In the genomic region with DNA sequence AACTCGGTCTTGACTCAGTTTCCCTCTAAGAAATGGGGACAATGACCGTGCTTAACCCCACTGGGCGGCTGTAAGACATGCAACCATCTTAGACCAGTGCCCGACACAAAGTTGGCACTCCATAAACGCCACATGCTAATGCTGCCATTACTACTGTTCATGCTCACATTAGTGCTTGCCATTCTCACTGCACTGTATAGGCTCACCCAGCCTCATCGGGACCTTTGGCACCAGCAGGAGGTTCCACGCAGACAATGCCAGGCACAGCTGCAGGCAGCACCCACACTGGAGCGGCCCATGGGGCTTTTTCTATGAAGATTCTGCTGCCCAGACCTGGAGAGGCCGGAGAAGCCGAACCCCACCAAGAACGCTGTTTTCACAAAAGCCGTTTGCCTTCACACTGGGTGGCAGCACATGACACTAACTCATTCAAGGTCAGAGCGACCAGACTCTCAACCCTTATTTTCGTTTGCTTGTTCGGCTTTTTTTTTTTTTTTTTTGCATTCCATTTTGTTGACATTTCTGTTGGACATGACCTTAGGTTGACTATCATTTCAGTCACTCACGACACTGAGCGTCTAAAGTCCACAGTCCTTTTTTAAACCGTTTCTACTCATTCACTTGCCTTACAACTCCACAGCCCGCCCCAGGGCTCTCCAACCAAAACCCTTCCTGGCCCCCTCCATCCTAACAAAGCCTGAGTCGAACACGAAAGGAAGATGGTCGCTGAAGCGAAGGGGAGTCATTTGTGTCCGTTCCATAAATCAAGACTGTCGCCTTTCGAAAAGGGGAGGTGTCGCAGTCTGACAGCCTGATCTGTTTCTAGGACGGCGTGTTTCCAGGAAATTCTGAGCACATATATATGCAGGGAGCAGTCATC, we compare ENCODE assay signal across 18 cellular contexts.
DNase-seq lines count a peak whose midpoint lies in the region; ATAC-seq, FAIRE-seq and TF ChIP-seq lines count a peak whose summit lies in the region.
"Had no signal": no experiment of that assay in that cellular context is flagged by ENCODE, and none has a peak within 500 bp of the region (broad histone marks: within the 10 kb centered on the region; RNA-seq: fewer than 3 reads in every experiment).

No MANE protein-coding gene starts in this region.

- peaks cover 3% of the 10 kb centered on the region; the same call in 1 of the 3 replicates for H3K4me1 Mint-ChIP-seq in GM23338
- no peaks in the 10 kb centered on the region for H3K4me1 Mint-ChIP-seq in activated CD8-positive, alpha-beta T cell treated with anti-CD3 and anti-CD28 coated beads for 36 hours (ENCODE audit: low read depth)
- H3K4me1 Mint-ChIP-seq: B cell had no signal

- H3K4me3 ChIP-seq in GM23338: no peak overlapping the region
- H3K4me3 ChIP-seq in K562: 0 out of 2 replicates have a peak overlapping the region, but pooled peaks have one; percentile 12
- H3K4me3 ChIP-seq in HepG2 (replicated peaks in 1 of 3; ENCODE audit: insufficient read depth in 1 of 3, low read depth in 2 of 3, low read length in 3 of 3): peak overlapping the region; percentile 47 to 81 (median 55); a peak in 5 of 6 replicates
- peak overlapping the region; percentile 34 for H3K4me3 ChIP-seq in rectal smooth muscle tissue (ENCODE audit: low read length)
- no peak overlapping the region for H3K4me3 ChIP-seq in Karpas-422 (ENCODE audit: low read length)
- H3K4me3 ChIP-seq: lung, neural progenitor cell had no signal

- H3K9ac ChIP-seq in K562 (ENCODE audit: insufficient read depth in 1 of 2, low read depth in 2 of 2, low read length in 2 of 2): no peak overlapping the region
- peak overlapping the region; percentile 75 for H3K9ac ChIP-seq in HepG2 (ENCODE audit: insufficient read depth, low read depth, low read length)
- H3K9ac ChIP-seq in rectal smooth muscle tissue (ENCODE audit: low read length): no peak overlapping the region
- no peak overlapping the region for H3K9ac ChIP-seq in Karpas-422 (ENCODE audit: low read length)
- H3K9ac ChIP-seq: neural progenitor cell had no signal

- no peak for TF ChIP-seq EP300 in K562 (IDR thresholded peaks at IDR 0.05; ENCODE audit: low read length)
- TF ChIP-seq EP300 in HepG2 (IDR thresholded peaks at IDR 0.05; ENCODE audit: low read depth in 2 of 2, low read length in 2 of 2): peak; percentile 58 to 87; a peak in 3 of 4 replicates
- peak; percentile 73; the same call in 1 of the 2 replicates for TF ChIP-seq EP300 in HepG2 (CRISPR knock-in tag; IDR thresholded peaks at IDR 0.05; ENCODE audit: borderline replicate concordance)

- TF ChIP-seq CTCF in GM23338 (conservative IDR thresholded peaks at IDR 0.05; ENCODE audit: low read depth in 2 of 2) (0 out of 4 replicates have a peak, but pooled peaks of 1 of the 2 experiments have one; percentile 8), K562 (IDR thresholded peaks at IDR 0.05 in 2 of 3, conservative IDR thresholded peaks at IDR 0.05 in 1 of 3; ENCODE audit: insufficient read depth in 2 of 3, low read depth in 1 of 3, low read length in 3 of 3) (peak in 1 of 3 experiments; percentile 21; a peak in 2 of 6 replicates), HepG2 (CRISPR knock-in tag; IDR thresholded peaks at IDR 0.05) (peak; percentile 74)
- TF ChIP-seq CTCF in activated CD8-positive, alpha-beta T cell treated with anti-CD3 and anti-CD28 coated beads for 36 hours (IDR thresholded peaks at IDR 0.05): no peak

- in situ Hi-C loops in K562 (cut with MboI): no loop called here
- in situ Hi-C loops in HepG2 (cut with HindIII; ENCODE audit: extremely low pct_ligation_motif_present, low pct_unique_long_range_greater_than_20kb): loop anchor here (5.0 kb wide), 1 partner anchor 101 kb away; no protein-coding TSS in a partner anchor

- DNase-seq in GM23338 (ENCODE audit: low spot score) (no peak), K562 (ENCODE audit: extremely low read depth in 1 of 4, low spot score in 3 of 4) (peak in 1 of 4 experiments; percentile 53), HepG2 (ENCODE audit: low spot score) (peak; percentile 98), Karpas-422 (no peak), NCI-H2081 treated with DMSO at 0.1 percent for 48 hours (lab: John Stamatoyannopoulos, UW) (no peak), middle frontal gyrus (ENCODE audit: extremely low spot score, low spot score) (no peak)
- DNase-seq in activated CD8-positive, alpha-beta T cell treated with anti-CD3 and anti-CD28 coated beads for 36 hours: no peak
- DNase-seq: activated effector memory CD4-positive, alpha-beta T cell treated with Interleukin-2 at 50 U/mL for 16 hours; NCI-H1092; stimulated activated CD4-positive, alpha-beta T cell treated with anti-CD3 and anti-CD28 coated beads, Interleukin-4, amount 100 ng/mL, for 1 hour had no signal

- BruUV-seq in K562 (replicated peaks; lab: Mats Ljungman, UMichigan): no TSS peak
- TSS peak; percentile 99 for BruUV-seq in HepG2 (replicated peaks; lab: Mats Ljungman, UMichigan)

- no peaks in the 10 kb centered on the region for H3K9me1 ChIP-seq in K562 (ENCODE audit: control insufficient read depth, insufficient read depth, low read length)

- 2% methylated on average over 28 of the region's 29 CpGs for WGBS in K562 (ENCODE audit: insufficient coverage, low coverage, missing lambda C conversion rate)
- 13% methylated on average over 25 of the region's 29 CpGs for WGBS in HepG2 (ENCODE audit: low lambda C conversion rate)

- H3K9me3 ChIP-seq in K562 (replicated peaks; ENCODE audit: control insufficient read depth, insufficient read depth, low read depth, low read length): no peaks in the 10 kb centered on the region
- peaks cover 6% of the 10 kb centered on the region for H3K9me3 ChIP-seq in HepG2 (ENCODE audit: low read length)
- peaks cover 2% of the 10 kb centered on the region; the same call in 1 of the 2 replicates for H3K9me3 ChIP-seq in Karpas-422 (ENCODE audit: low read length)

- TF ChIP-seq POLR2A in K562 (conservative IDR thresholded peaks at IDR 0.05) (no peak), HepG2 (IDR thresholded peaks at IDR 0.05; ENCODE audit: insufficient read depth in 1 of 2, low read depth in 2 of 2, low read length in 2 of 2) (peak; percentile 56 to 63)

- H3K4me1 ChIP-seq in GM23338 (ENCODE audit: insufficient read depth) (no peaks in the 10 kb centered on the region), K562 (replicated peaks in 1 of 2; ENCODE audit: control insufficient read depth in 2 of 2, insufficient read depth in 2 of 2, low read length in 2 of 2) (peaks cover 0 to 3% of the 10 kb centered on the region in 2 experiments; a peak in 2 of 5 replicates), HepG2 (ENCODE audit: insufficient read depth, low read length) (peaks cover 47% of the 10 kb centered on the region), rectal smooth muscle tissue (ENCODE audit: control insufficient read depth, insufficient read depth, low read length) (no peaks in the 10 kb centered on the region), Karpas-422 (ENCODE audit: low read length) (no peaks in the 10 kb centered on the region)
- H3K4me1 ChIP-seq: neural progenitor cell had no signal

- H3K4me2 ChIP-seq in GM23338: no peak overlapping the region
- H3K4me2 ChIP-seq in K562 (ENCODE audit: insufficient read depth, low read length): peak overlapping the region; percentile 60
- peak overlapping the region; percentile 97 for H3K4me2 ChIP-seq in HepG2 (ENCODE audit: low read depth, low read length)
- H3K4me2 ChIP-seq in Karpas-422 (ENCODE audit: low read depth, low read length, poor library complexity, severe bottlenecking): no peak overlapping the region
- H3K4me2 ChIP-seq: neural progenitor cell had no signal

- peaks cover 11% of the 10 kb centered on the region for H3K27me3 Mint-ChIP-seq in GM23338 (ENCODE audit: insufficient read depth, low read depth, poor library complexity)
- peaks cover 17% of the 10 kb centered on the region for H3K27me3 Mint-ChIP-seq in activated CD8-positive, alpha-beta T cell treated with anti-CD3 and anti-CD28 coated beads for 36 hours

- H3K79me2 ChIP-seq in GM23338 (replicated peaks; ENCODE audit: insufficient read depth) (no peaks in the 10 kb centered on the region), K562 (ENCODE audit: control insufficient read depth, insufficient read depth, low read length) (no peaks in the 10 kb centered on the region), HepG2 (ENCODE audit: insufficient read depth, low read length) (peaks cover 7% of the 10 kb centered on the region), Karpas-422 (ENCODE audit: low read length) (no peaks in the 10 kb centered on the region)

- no peaks in the 10 kb centered on the region for H4K20me1 ChIP-seq in GM23338 (replicated peaks; ENCODE audit: insufficient read depth)
- no peaks in the 10 kb centered on the region for H4K20me1 ChIP-seq in K562 (replicated peaks; ENCODE audit: control insufficient read depth, insufficient read depth, low read length)
- no peaks in the 10 kb centered on the region for H4K20me1 ChIP-seq in HepG2 (ENCODE audit: insufficient read depth, low read length)
- H4K20me1 ChIP-seq in Karpas-422 (ENCODE audit: insufficient read depth, low read depth, low read length): no peaks in the 10 kb centered on the region

- no peak overlapping the region for H3K27ac Mint-ChIP-seq in GM23338
- H3K27ac Mint-ChIP-seq in activated CD8-positive, alpha-beta T cell treated with anti-CD3 and anti-CD28 coated beads for 36 hours: no peak overlapping the region
- H3K27ac Mint-ChIP-seq: B cell; T-helper 1 cell treated with Interleukin-12 subunit alpha and Interleukin-12 subunit beta and Interleukin-4 antibody, amounts not matched to agents 30 μg/mL and 1 μg/mL, for 36 hours; WTC11 had no signal

- H3K27me3 ChIP-seq in GM23338 (ENCODE audit: insufficient read depth): no peaks in the 10 kb centered on the region
- peaks cover 26 to 65% of the 10 kb centered on the region in 2 experiments; a peak in 4 of 5 replicates for H3K27me3 ChIP-seq in K562 (ENCODE audit: control insufficient read depth in 2 of 2, insufficient read depth in 2 of 2, low read length in 2 of 2)
- H3K27me3 ChIP-seq in HepG2 (ENCODE audit: control insufficient read depth in 1 of 2, insufficient read depth in 2 of 2, low read length in 2 of 2): no peaks in the 10 kb centered on the region
- no peaks in the 10 kb centered on the region for H3K27me3 ChIP-seq in rectal smooth muscle tissue (ENCODE audit: control insufficient read depth, insufficient read depth, low read length)
- H3K27me3 ChIP-seq in Karpas-422 (ENCODE audit: low read length): no peaks in the 10 kb centered on the region
- H3K27me3 ChIP-seq: neural progenitor cell had no signal

- FAIRE-seq in K562 (lab: Jason Lieb, UNC) (peak; percentile 23), HepG2 (lab: Jason Lieb, UNC) (peak; percentile 74)
- FAIRE-seq: frontal cortex had no signal

- no peak for TF ChIP-seq RAD21 in K562 (CRISPR knock-in tag; conservative IDR thresholded peaks at IDR 0.05 in 1 of 2, IDR thresholded peaks at IDR 0.05 in 1 of 2)
- no peak for TF ChIP-seq RAD21 in HepG2 (CRISPR knock-in tag; IDR thresholded peaks at IDR 0.05)

- 0 out of 3 replicates have a peak, but pooled peaks cover 2% of the 10 kb centered on the region for H3K36me3 Mint-ChIP-seq in GM23338 (ENCODE audit: low read depth)
- no peaks in the 10 kb centered on the region for H3K36me3 Mint-ChIP-seq in activated CD8-positive, alpha-beta T cell treated with anti-CD3 and anti-CD28 coated beads for 36 hours (ENCODE audit: low read depth)
- H3K36me3 Mint-ChIP-seq: neural progenitor cell had no signal

- peak; percentile 36; the same call in 1 of the 3 replicates for ATAC-seq in GM23338
- ATAC-seq in K562: peak; percentile 77
- peak; percentile 92 for ATAC-seq in HepG2
- no peak for ATAC-seq in activated CD8-positive, alpha-beta T cell treated with anti-CD3 and anti-CD28 coated beads for 36 hours
- ATAC-seq: Right ventricle myocardium inferior, WTC11 had no signal

- H3F3A ChIP-seq in GM23338 (replicated peaks; ENCODE audit: low read depth): no peaks in the 10 kb centered on the region

- POLR2A ChIA-PET in K562 (lab: Yijun Ruan, JAX) (no interaction called here), HepG2 (lab: Yijun Ruan, JAX) (interaction anchor here (0.7 to 2.9 kb wide), 4 partner anchors 11 to 99 kb away, joined by 3 to 22 read pairs (median 6); no protein-coding TSS in a partner anchor)
- POLR2A ChIA-PET in activated CD8-positive, alpha-beta T cell treated with anti-CD3 and anti-CD28 coated beads for 36 hours (lab: Charles Lee): no interaction called here

- H3K9me2 ChIP-seq in GM23338 (ENCODE audit: insufficient read depth): no peaks in the 10 kb centered on the region
- H3K9me2 ChIP-seq in Karpas-422 (replicated peaks; ENCODE audit: insufficient read depth, low read length): 0 out of 2 replicates have a peak, but pooled peaks cover 3% of the 10 kb centered on the region

- no peak overlapping the region for H3K4me3 Mint-ChIP-seq in GM23338
- H3K4me3 Mint-ChIP-seq in activated CD8-positive, alpha-beta T cell treated with anti-CD3 and anti-CD28 coated beads for 36 hours: no peak overlapping the region
- H3K4me3 Mint-ChIP-seq: B cell; neural progenitor cell; T-helper 1 cell treated with Interleukin-12 subunit alpha and Interleukin-12 subunit beta and Interleukin-4 antibody, amounts not matched to agents 30 μg/mL and 1 μg/mL, for 36 hours; WTC11 had no signal

- no peak overlapping the region for H2AFZ ChIP-seq in GM23338
- H2AFZ ChIP-seq in K562 (ENCODE audit: low read depth, low read length): peak overlapping the region; percentile 26; the same call in 1 of the 2 replicates
- peak overlapping the region; percentile 2 for H2AFZ ChIP-seq in HepG2 (ENCODE audit: low read length)
- H2AFZ ChIP-seq in Karpas-422 (ENCODE audit: low read length): no peak overlapping the region
- H2AFZ ChIP-seq: neural progenitor cell had no signal

- H3K27ac ChIP-seq in GM23338 (ENCODE audit: low read depth): no peak overlapping the region
- H3K27ac ChIP-seq in K562 (ENCODE audit: extremely low read depth, low read depth, low read length): no peak overlapping the region
- H3K27ac ChIP-seq in HepG2 (ENCODE audit: extremely low read length, insufficient read depth, low read length): peak overlapping the region; percentile 85
- H3K27ac ChIP-seq in rectal smooth muscle tissue (ENCODE audit: low read depth, low read length): no peak overlapping the region
- H3K27ac ChIP-seq in Karpas-422 (ENCODE audit: low read length): no peak overlapping the region
- H3K27ac ChIP-seq: neural progenitor cell had no signal

- intact Hi-C loops in K562 (cut with micrococcal nuclease): no loop called here
- intact Hi-C loops in HepG2 (cut with micrococcal nuclease; ENCODE audit: unreplicated experiment): loop anchor here (1.0 kb wide), 2 partner anchors 98 to 248 kb away; no protein-coding TSS in a partner anchor
- intact Hi-C loops in activated CD8-positive, alpha-beta T cell treated with anti-CD3 and anti-CD28 coated beads for 36 hours (cut with micrococcal nuclease): no loop called here

- CTCF ChIA-PET in K562 (lab: Yijun Ruan, JAX; ENCODE audit: low intra/inter-chr PET ratio) (no interaction called here), HepG2 (lab: Yijun Ruan, JAX; ENCODE audit: low intra/inter-chr PET ratio, low total read pairs) (interaction anchor here (1.0 kb wide), 1 partner anchor 99 kb away, joined by 3 read pairs; no protein-coding TSS in a partner anchor)
- CTCF ChIA-PET in activated CD8-positive, alpha-beta T cell treated with anti-CD3 and anti-CD28 coated beads for 36 hours (lab: Charles Lee): no interaction called here

- H3K36me3 ChIP-seq in GM23338 (ENCODE audit: insufficient read depth) (no peaks in the 10 kb centered on the region), K562 (ENCODE audit: control insufficient read depth, insufficient read depth, low read length) (no peaks in the 10 kb centered on the region), HepG2 (replicated peaks in 1 of 2; ENCODE audit: control insufficient read depth in 1 of 2, insufficient read depth in 2 of 2, low read length in 2 of 2) (no peaks in the 10 kb centered on the region), rectal smooth muscle tissue (ENCODE audit: control insufficient read depth, insufficient read depth, low read length) (no peaks in the 10 kb centered on the region), Karpas-422 (ENCODE audit: insufficient read depth, low read length) (no peaks in the 10 kb centered on the region)
- H3K36me3 ChIP-seq: neural progenitor cell had no signal

- H3K9me3 Mint-ChIP-seq in GM23338: peaks cover 2% of the 10 kb centered on the region; the same call in 1 of the 3 replicates
- peaks cover 3% of the 10 kb centered on the region for H3K9me3 Mint-ChIP-seq in activated CD8-positive, alpha-beta T cell treated with anti-CD3 and anti-CD28 coated beads for 36 hours

Comparison
In these comparisons a context has a peak if more than half of its experiments do, and no peak if none do; other contexts are left out.
1. H2AFZ ChIP-seq: peak in K562 (single experiment) and HepG2 (single experiment); none in GM23338 (single experiment) and Karpas-422 (single experiment).
2. H3K4me2 ChIP-seq: peak in K562 (single experiment) and HepG2 (single experiment); none in GM23338 (single experiment) and Karpas-422 (single experiment).
3. H3K4me3 ChIP-seq: peak in K562 (single experiment), HepG2 (3 of 3) and rectal smooth muscle tissue (single experiment); none in GM23338 (single experiment) and Karpas-422 (single experiment).